12 cellular contexts compared by ENCODE assay signal in genomic region chr1:151292207-151293030, GRCh38. TPM values are rescaled to one million over a fixed set of nuclear protein-coding genes. Genes with fewer than 3 reads are reported as not detected.
DNase-seq lines count a peak whose midpoint lies in the region; ATAC-seq and TF ChIP-seq lines count a peak whose summit lies in the region.
"Had no signal": no experiment of that assay in that cellular context is flagged by ENCODE, and none has a peak within 500 bp of the region (broad histone marks: within the 10 kb centered on the region; RNA-seq: fewer than 3 reads in every experiment).

No MANE protein-coding gene starts in this region.

- H3K36me3 ChIP-seq in breast epithelium (peaks cover 10% of the 10 kb centered on the region), stomach (peaks cover 92 to 100% (median 100%) of the 10 kb centered on the region in 4 donors)

- TF ChIP-seq CTCF in MCF 10A (IDR thresholded peaks at IDR 0.05; ENCODE audit: unreplicated experiment): no peak
- no peak for TF ChIP-seq CTCF in breast epithelium (IDR thresholded peaks at IDR 0.05)
- TF ChIP-seq CTCF in glutamatergic neuron (IDR thresholded peaks at IDR 0.05; ENCODE audit: partially characterized antibody, unreplicated experiment): peak; percentile 28
- TF ChIP-seq CTCF in stomach (IDR thresholded peaks at IDR 0.05): no peak

- H3K4me1 ChIP-seq in breast epithelium (no peaks in the 10 kb centered on the region), stomach (peaks cover 0 to 19% (median 8%) of the 10 kb centered on the region in 4 donors)
- H3K4me1 ChIP-seq: adrenal gland, prostate gland had no signal

- H3K4me3 Mint-ChIP-seq in MCF 10A (ENCODE audit: unreplicated experiment) (no peak overlapping the region), glutamatergic neuron (ENCODE audit: unreplicated experiment) (no peak overlapping the region)

- H3K4me1 Mint-ChIP-seq in MCF 10A (ENCODE audit: insufficient read depth, unreplicated experiment) (no peaks in the 10 kb centered on the region), glutamatergic neuron (ENCODE audit: low read depth, unreplicated experiment) (peaks cover 9% of the 10 kb centered on the region)

- H3K27me3 ChIP-seq in breast epithelium (no peaks in the 10 kb centered on the region), stomach (no peaks in the 10 kb centered on the region)
- H3K27me3 ChIP-seq: adrenal gland had no signal

- TF ChIP-seq POLR2A in breast epithelium (IDR thresholded peaks at IDR 0.05) (no peak), stomach (IDR thresholded peaks at IDR 0.05) (no peak)

- peak; percentile 13; the same call in 2 of the 3 replicates for ATAC-seq in SK-N-SH treated with all-trans-retinoic acid at 6 μM for 48 hours
- no peak for ATAC-seq in left cardiac atrium
- ATAC-seq in HG03039 (IDR thresholded peaks at IDR 0.05; ENCODE audit: unreplicated experiment): no peak

- H3K4me3 ChIP-seq in breast epithelium: no peak overlapping the region
- no peak overlapping the region for H3K4me3 ChIP-seq in stomach
- H3K4me3 ChIP-seq: adrenal gland, prostate gland had no signal

- H3K36me3 Mint-ChIP-seq in MCF 10A (ENCODE audit: insufficient read depth, unreplicated experiment) (peaks cover 95% of the 10 kb centered on the region), glutamatergic neuron (ENCODE audit: unreplicated experiment) (no peaks in the 10 kb centered on the region)

- H3K27me3 Mint-ChIP-seq in MCF 10A (ENCODE audit: insufficient read depth, unreplicated experiment) (no peaks in the 10 kb centered on the region), glutamatergic neuron (ENCODE audit: unreplicated experiment) (peaks cover 10% of the 10 kb centered on the region)

- H3K27ac ChIP-seq in breast epithelium (no peak overlapping the region), stomach (peak overlapping the region in 3 of 5 donors; percentile 14 to 40 (median 25))
- H3K27ac ChIP-seq: adrenal gland, prostate gland had no signal

- no peak for TF ChIP-seq EP300 in stomach (IDR thresholded peaks at IDR 0.05)

- CTCF ChIA-PET in MCF 10A (lab: Yijun Ruan, JAX): interaction anchor here (0.5 to 27.4 kb wide), 7 partner anchors 8 to 141 kb away, joined by 3 to 566 read pairs (median 4); no protein-coding TSS in a partner anchor

- intact Hi-C loops in MCF 10A (cut with micrococcal nuclease) (no loop called here), breast epithelium (cut with DNase I; ENCODE audit: low total_unique reads) (no loop called here), stomach (cut with DNase I; ENCODE audit: low total_unique reads) (no loop called here), left cardiac atrium (cut with DNase I) (no loop called here)

- DNase-seq in MCF 10A (ENCODE audit: unreplicated experiment): no peak
- no peak for DNase-seq in breast epithelium (ENCODE audit: low spot score in 2 of 2)
- DNase-seq in glutamatergic neuron: no peak
- no peak for DNase-seq in stomach
- DNase-seq in COLO668 (lab: John Stamatoyannopoulos, UW; ENCODE audit: unreplicated experiment): no peak
- no peak for DNase-seq in left cardiac atrium
- DNase-seq: adrenal gland, kidney glomerular epithelial cell, NCI-H1092 had no signal

- H3K9me3 ChIP-seq in breast epithelium (no peaks in the 10 kb centered on the region), stomach (no peaks in the 10 kb centered on the region)
- H3K9me3 ChIP-seq: adrenal gland, prostate gland had no signal

- no peak overlapping the region for H3K27ac Mint-ChIP-seq in MCF 10A (ENCODE audit: low read depth, unreplicated experiment)
- peak overlapping the region; percentile 82 for H3K27ac Mint-ChIP-seq in glutamatergic neuron (ENCODE audit: unreplicated experiment)

- TSS peak; percentile 52 for BruUV-seq in MCF 10A (replicated peaks; lab: Mats Ljungman, UMichigan)

- H3K9me3 Mint-ChIP-seq in MCF 10A (ENCODE audit: unreplicated experiment) (no peaks in the 10 kb centered on the region), glutamatergic neuron (ENCODE audit: unreplicated experiment) (no peaks in the 10 kb centered on the region)

- WGBS in stomach, 5 donors: 78 to 80% (median 79%) methylated on average over 12 to 13 of the region's 13 CpGs

- POLR2A ChIA-PET in MCF 10A (lab: Yijun Ruan, JAX): interaction anchor here (0.7 to 6.3 kb wide), 9 partner anchors 8 to 125 kb away, joined by 3 to 39 read pairs (median 4); partner anchors contain the start of genes PI4KB and PSMB4

TF ChIP-seq in SK-N-SH treated with all-trans-retinoic acid at 6 μM for 48 hours, 23 proteins besides CTCF, POLR2A, EP300 and RAD21:
- TF ChIP-seq TCF4 (CRISPR knock-in tag; IDR thresholded peaks at IDR 0.05; ENCODE audit: borderline replicate concordance) (no peak), TSHZ2 (CRISPR knock-in tag; IDR thresholded peaks at IDR 0.05) (no peak), RARB (CRISPR knock-in tag; IDR thresholded peaks at IDR 0.05) (no peak), ZNF70 (CRISPR knock-in tag; IDR thresholded peaks at IDR 0.05) (no peak), BACH2 (CRISPR knock-in tag; IDR thresholded peaks at IDR 0.05; ENCODE audit: borderline replicate concordance) (no peak), ZC3H10 (CRISPR knock-in tag; IDR thresholded peaks at IDR 0.05) (0 out of 2 replicates have a peak, but pooled peaks have one; percentile 21), TOX (CRISPR knock-in tag; IDR thresholded peaks at IDR 0.05; ENCODE audit: borderline replicate concordance) (no peak), ZNF8 (CRISPR knock-in tag; IDR thresholded peaks at IDR 0.05) (no peak)

RNA-seq across cellular contexts. Expression of gene ZNF687, which starts 10.3 kb away (rescaled TPM):
- total RNA-seq in MCF 10A (2022): 26.3 and 27.5 TPM in 2 replicates
- 10 to 100 TPM; 20.6 to 31.6 (median 25.9) TPM for total RNA-seq in breast epithelium
- 34.4 TPM for total RNA-seq in glutamatergic neuron (ENCODE audit: unreplicated experiment)
- 10 to 100 TPM; 11.9 to 59.6 (median 19.3) TPM for total RNA-seq in stomach
- 10 to 100 TPM in 1 of 3 donors, 1 to 10 TPM in 2; 6.8 to 10.8 (median 7.3) TPM for polyA plus RNA-seq in stomach
- total RNA-seq in left cardiac atrium: 10 to 100 TPM; 12.8 to 15.6 TPM

RNA-seq across cellular contexts. Expression of gene PI4KB, which starts 34.8 kb away (rescaled TPM):
- 75.3 and 90.1 TPM in 2 replicates for total RNA-seq in MCF 10A (2022)
- total RNA-seq in breast epithelium: 10 to 100 TPM; 59.2 to 91.8 (median 69.8) TPM
- 68.7 TPM for total RNA-seq in glutamatergic neuron (ENCODE audit: unreplicated experiment)
- 100 to 1,000 TPM in 2 of 5 donors, 10 to 100 TPM in 3; 33.2 to 187 (median 62.6) TPM for total RNA-seq in stomach
- polyA plus RNA-seq in stomach: 10 to 100 TPM; 24.1 to 33.5 (median 25.3) TPM
- total RNA-seq in left cardiac atrium: 10 to 100 TPM; 46.3 to 49.4 TPM

RNA-seq across cellular contexts. Expression of gene PSMD4, which starts 37.9 kb away (rescaled TPM):
- total RNA-seq in MCF 10A (2022) (266 and 285 TPM in 2 replicates), breast epithelium (100 to 1,000 TPM; 108 to 188 (median 140) TPM), glutamatergic neuron (ENCODE audit: unreplicated experiment) (250 TPM), stomach (100 to 1,000 TPM in 2 of 5 donors, 10 to 100 TPM in 3; 81.3 to 220 (median 83.2) TPM), left cardiac atrium (100 to 1,000 TPM; 134 to 136 TPM)
- polyA plus RNA-seq in stomach: 100 to 1,000 TPM; 126 to 234 (median 176) TPM

RNA-seq across cellular contexts. Expression of gene RFX5, which starts 54.6 kb away (rescaled TPM):
- 19.2 and 26.5 TPM in 2 replicates for total RNA-seq in MCF 10A (2022)
- total RNA-seq in breast epithelium: 10 to 100 TPM; 17.9 to 34.5 (median 25.9) TPM
- total RNA-seq in glutamatergic neuron (ENCODE audit: unreplicated experiment): 64.4 TPM
- 100 to 1,000 TPM in 1 of 5 donors, 10 to 100 TPM in 4; 20.4 to 117 (median 39.1) TPM for total RNA-seq in stomach
- polyA plus RNA-seq in stomach: 10 to 100 TPM in 2 of 3 donors, 1 to 10 TPM in 1; 9.9 to 19.4 (median 14.2) TPM
- total RNA-seq in left cardiac atrium: 10 to 100 TPM; 23.1 to 23.8 TPM

Comparison
In these comparisons a context has a peak if more than half of its experiments do, and no peak if none do; other contexts are left out.
1. H3K27ac ChIP-seq: peak in stomach (3 of 5); none in breast epithelium (0 of 2).